In genomic region chr6:132511159-132511835, GRCh38 we compare ENCODE assay signal across 8 cellular contexts. TPM values are rescaled to one million over a fixed set of nuclear protein-coding genes. Genes with fewer than 3 reads are reported as not detected.
A peak's percentile ranks its signal among the peaks of the same experiment; 100 is the strongest.
DNase-seq lines count a peak whose midpoint lies in the region; ATAC-seq, FAIRE-seq and TF ChIP-seq lines count a peak whose summit lies in the region.

No MANE protein-coding gene starts in this region.

- no peak for TF ChIP-seq CTCF in gastroesophageal sphincter (IDR thresholded peaks at IDR 0.05)

- no peaks in the 10 kb centered on the region for H3K9me3 ChIP-seq in SK-N-MC (ENCODE audit: low read depth, low read length)
- no peaks in the 10 kb centered on the region for H3K9me3 ChIP-seq in gastroesophageal sphincter
- no peaks in the 10 kb centered on the region for H3K9me3 ChIP-seq in small intestine (ENCODE audit: control insufficient read depth, low read depth)

- no peak for TF ChIP-seq EP300 in gastroesophageal sphincter (IDR thresholded peaks at IDR 0.05)

- WGBS in gastroesophageal sphincter (ENCODE audit: low coverage in 1 of 2), 2 donors = 48 to 62% methylated on average over 4 to 5 of the region's 5 CpGs
- 37 to 51% (median 46%) methylated on average over 5 of the region's 5 CpGs for WGBS in small intestine, 3 donors

- ATAC-seq in GM21447 (IDR thresholded peaks at IDR 0.05; ENCODE audit: unreplicated experiment) = peak; percentile 18
- ATAC-seq in gastroesophageal sphincter = no peak
- no peak for ATAC-seq in GM19328 (IDR thresholded peaks at IDR 0.05; ENCODE audit: unreplicated experiment)
- ATAC-seq in HG02973 (IDR thresholded peaks at IDR 0.05; ENCODE audit: unreplicated experiment) = no peak

- FAIRE-seq in small intestine (lab: Jason Lieb, UNC) = no peak

- H3K27ac ChIP-seq in SK-N-MC = no peak overlapping the region
- peak overlapping the region in 2 of 4 donors; percentile 90 to 93 for H3K27ac ChIP-seq in gastroesophageal sphincter
- no peak overlapping the region for H3K27ac ChIP-seq in small intestine (ENCODE audit: low read depth in 1 of 2, low read length in 1 of 2)

- peaks cover 4% of the 10 kb centered on the region; the same call in 1 of the 2 replicates for H3K36me3 ChIP-seq in SK-N-MC (ENCODE audit: insufficient read depth, low read length)
- H3K36me3 ChIP-seq in gastroesophageal sphincter = no peaks in the 10 kb centered on the region
- peaks cover 2 to 6% of the 10 kb centered on the region in 2 donors for H3K36me3 ChIP-seq in small intestine (ENCODE audit: control insufficient read depth in 2 of 2, insufficient read depth in 2 of 2, low read length in 2 of 2)

- peaks cover 5 to 56% (median 12%) of the 10 kb centered on the region in 3 donors for H3K4me1 ChIP-seq in gastroesophageal sphincter
- peaks cover 6 to 18% of the 10 kb centered on the region in 2 donors for H3K4me1 ChIP-seq in small intestine (ENCODE audit: control insufficient read depth in 2 of 2, insufficient read depth in 1 of 2, low read depth in 1 of 2, low read length in 1 of 2)

- H3K9ac ChIP-seq in SK-N-MC (ENCODE audit: insufficient read length) = peak overlapping the region; percentile 87

- H3K27me3 ChIP-seq in gastroesophageal sphincter (no peaks in the 10 kb centered on the region), small intestine (ENCODE audit: control insufficient read depth in 2 of 2, insufficient read depth in 2 of 2, low read length in 2 of 2) (no peaks in the 10 kb centered on the region)

- TF ChIP-seq POLR2A in gastroesophageal sphincter (IDR thresholded peaks at IDR 0.05) = no peak

- DNase-seq in SK-N-MC (ENCODE audit: low read depth, low spot score) = no peak
- peak; percentile 33 for DNase-seq in small intestine
- no peak for DNase-seq in DMS 273 (lab: John Stamatoyannopoulos, UW; ENCODE audit: unreplicated experiment)
- DNase-seq in NCI-H1930 (lab: John Stamatoyannopoulos, UW) = no peak

- H3K4me3 ChIP-seq in SK-N-MC (peak overlapping the region; percentile 91), gastroesophageal sphincter (peak overlapping the region; percentile 79 to 87), small intestine (ENCODE audit: low read depth in 1 of 2, low read length in 2 of 2) (peak overlapping the region; percentile 26 to 58)

RNA-seq across cellular contexts. Expression of gene STX7, which starts 1.6 kb away (rescaled TPM):
- 100 to 1,000 TPM in 1 of 4 donors, 10 to 100 TPM in 3; 59.5 to 102 (median 65.3) TPM for total RNA-seq in gastroesophageal sphincter
- polyA plus RNA-seq in small intestine = 10 to 100 TPM; 24.7 to 35.4 (median 33.8) TPM

RNA-seq across cellular contexts. Expression of gene TAAR9, which starts 26.8 kb away (rescaled TPM):
- total RNA-seq in gastroesophageal sphincter = not detected
- polyA plus RNA-seq in small intestine = not detected

RNA-seq across cellular contexts. Expression of gene TAAR8, which starts 41.2 kb away (rescaled TPM):
- total RNA-seq in gastroesophageal sphincter = not detected
- not detected for polyA plus RNA-seq in small intestine

RNA-seq across cellular contexts. Expression of gene TAAR6, which starts 58.8 kb away (rescaled TPM):
- total RNA-seq in gastroesophageal sphincter = not detected
- not detected for polyA plus RNA-seq in small intestine
